In genomic region chr2:42792087-42792582, GRCh38 we compare ENCODE assay signal across 8 cellular contexts. TPM values are rescaled to one million over a fixed set of nuclear protein-coding genes. Genes with fewer than 3 reads are reported as not detected.
DNase-seq lines count a peak whose midpoint lies in the region; ATAC-seq, FAIRE-seq and TF ChIP-seq lines count a peak whose summit lies in the region.

No MANE protein-coding gene starts in this region.

- no peaks in the 10 kb centered on the region for H3K27me3 ChIP-seq in adrenal gland
- H3K27me3 ChIP-seq in stomach smooth muscle (ENCODE audit: control insufficient read depth in 1 of 2, insufficient read depth in 2 of 2, low read length in 2 of 2): no peaks in the 10 kb centered on the region

- no peak for TF ChIP-seq POLR2A in adrenal gland (IDR thresholded peaks at IDR 0.05)

- H3K9ac ChIP-seq in kidney (ENCODE audit: low read length in 2 of 2): peak overlapping the region; percentile 37 to 92
- peak overlapping the region; percentile 50 to 81 for H3K9ac ChIP-seq in stomach smooth muscle (ENCODE audit: low read length in 2 of 2)

- WGBS in adrenal gland, 4 donors: 11 to 26% (median 19%) methylated on average over 13 to 18 of the region's 18 CpGs

- DNase-seq in adrenal gland (peak in 3 of 7 donors; percentile 36 to 56 (median 54)), kidney (no peak), DMS 273 (lab: John Stamatoyannopoulos, UW; ENCODE audit: unreplicated experiment) (no peak), NCI-H1930 (lab: John Stamatoyannopoulos, UW) (no peak)

- ATAC-seq in GM19023 (IDR thresholded peaks at IDR 0.05; ENCODE audit: unreplicated experiment) (peak; percentile 33), HG03354 (IDR thresholded peaks at IDR 0.05; ENCODE audit: poor library complexity, severe bottlenecking, unreplicated experiment) (peak; percentile 42), HG02970 (IDR thresholded peaks at IDR 0.05; ENCODE audit: low FRiP score, unreplicated experiment) (no peak)

- H3K36me3 ChIP-seq in adrenal gland (replicated peaks in 1 of 2) (no peaks in the 10 kb centered on the region), kidney (ENCODE audit: control insufficient read depth in 1 of 2, insufficient read depth in 2 of 2, low read length in 2 of 2) (peaks cover 0 to 7% of the 10 kb centered on the region in 2 donors), stomach smooth muscle (ENCODE audit: control insufficient read depth in 2 of 2, insufficient read depth in 2 of 2, low read length in 2 of 2) (no peaks in the 10 kb centered on the region)

- peak overlapping the region in 3 of 4 donors; percentile 30 to 72 (median 44) for H3K4me3 ChIP-seq in adrenal gland
- H3K4me3 ChIP-seq in kidney (ENCODE audit: low read length in 2 of 2): peak overlapping the region; percentile 66 to 86
- peak overlapping the region; percentile 72 to 82 for H3K4me3 ChIP-seq in stomach smooth muscle (ENCODE audit: low read length in 2 of 2)

- FAIRE-seq in kidney (lab: Jason Lieb, UNC): no peak

- no peaks in the 10 kb centered on the region for H3K9me3 ChIP-seq in adrenal gland (replicated peaks in 1 of 3)
- H3K9me3 ChIP-seq in kidney (ENCODE audit: control insufficient read depth in 1 of 2, low read length in 2 of 2): no peaks in the 10 kb centered on the region
- H3K9me3 ChIP-seq in stomach smooth muscle (ENCODE audit: control insufficient read depth in 2 of 2, low read length in 2 of 2): no peaks in the 10 kb centered on the region

- intact Hi-C loops in adrenal gland (cut with DNase I) (no loop called here), kidney (cut with DNase I) (no loop called here)

- H3K27ac ChIP-seq in adrenal gland (peak overlapping the region in 4 of 5 donors; percentile 48 to 88 (median 71)), kidney (ENCODE audit: low read depth in 2 of 2, low read length in 2 of 2) (peak overlapping the region; percentile 93 to 95), stomach smooth muscle (ENCODE audit: low read length) (peak overlapping the region; percentile 74)

- H3K4me1 ChIP-seq in adrenal gland (replicated peaks in 1 of 2): peaks cover 0 to 3% of the 10 kb centered on the region in 2 donors
- H3K4me1 ChIP-seq in kidney (ENCODE audit: control insufficient read depth in 1 of 2, insufficient read depth in 1 of 2, low read depth in 1 of 2, low read length in 2 of 2): peaks cover 18 to 21% of the 10 kb centered on the region in 2 donors
- H3K4me1 ChIP-seq in stomach smooth muscle (ENCODE audit: control insufficient read depth, insufficient read depth, low read length): peaks cover 15% of the 10 kb centered on the region

- TF ChIP-seq CTCF in adrenal gland (IDR thresholded peaks at IDR 0.05) (no peak), kidney (IDR thresholded peaks at IDR 0.05; ENCODE audit: borderline replicate concordance, extremely low read depth, insufficient read depth) (no peak)

RNA-seq across cellular contexts. Expression of gene HAAO, which starts 0.2 kb away (rescaled TPM):
- total RNA-seq in adrenal gland: 10 to 100 TPM in 6 of 8 donors, 1 to 10 TPM in 2; 3.1 to 30.1 (median 12.6) TPM
- 10 to 100 TPM in 2 of 3 donors, 1 to 10 TPM in 1; 2.7 to 24.4 (median 20.8) TPM for polyA plus RNA-seq in adrenal gland
- total RNA-seq in kidney: 16.2 TPM
- 57.2 TPM for polyA plus RNA-seq in kidney (ENCODE audit: insufficient read depth, low read depth, low replicate concordance)

RNA-seq across cellular contexts. Expression of gene OXER1, which starts 28.2 kb away (rescaled TPM):
- total RNA-seq in adrenal gland: 1 to 10 TPM in 5 of 8 donors, under 1 TPM in 2, not detected in 1; 0.32 to 2.4 (median 1.5) TPM
- polyA plus RNA-seq in adrenal gland: 10 to 100 TPM in 1 of 3 donors, 1 to 10 TPM in 1, under 1 TPM in 1; 0.16 to 11.2 (median 5.2) TPM
- 2.5 TPM for total RNA-seq in kidney
- polyA plus RNA-seq in kidney (ENCODE audit: insufficient read depth, low read depth, low replicate concordance): 5.4 TPM
